15 cellular contexts compared by ENCODE assay signal in the genomic region with DNA sequence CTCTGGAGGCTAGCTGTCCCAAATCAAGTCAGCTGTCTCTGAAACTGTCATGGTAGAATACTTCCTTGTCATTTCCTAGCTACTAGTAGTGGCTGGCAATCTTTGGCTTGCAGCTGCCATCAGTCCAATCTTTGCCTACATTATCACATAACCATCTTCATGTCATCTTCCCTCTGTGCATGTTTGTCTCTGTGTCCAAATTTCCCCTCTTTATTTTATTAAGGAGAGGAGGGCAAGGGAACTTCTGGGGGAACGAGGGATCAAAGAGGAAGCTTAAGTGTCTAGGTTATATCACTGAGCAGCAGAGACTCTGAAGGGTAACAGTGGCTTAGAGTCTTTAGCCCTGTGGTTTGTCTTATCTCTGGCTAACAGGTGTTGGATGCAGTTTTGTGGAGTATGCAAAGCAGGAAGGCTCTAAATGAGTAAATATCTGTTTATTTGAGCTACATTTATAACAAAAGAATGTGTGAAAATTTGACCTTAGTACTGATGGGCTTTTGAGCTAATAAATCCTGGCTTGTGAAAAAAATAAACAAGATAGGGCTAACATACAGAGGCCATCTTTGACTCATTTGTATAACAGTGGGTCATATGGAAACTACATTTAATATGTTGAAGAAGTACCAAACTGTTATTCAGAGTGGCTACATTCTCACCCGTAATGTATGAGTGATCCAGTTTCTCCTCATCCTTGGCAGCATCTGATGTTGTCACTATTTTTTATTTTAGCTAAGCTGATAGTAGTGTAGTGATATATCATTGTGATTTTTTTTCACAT. TPM values are rescaled to one million over a fixed set of nuclear protein-coding genes. Genes with fewer than 3 reads are reported as not detected.
A peak's percentile ranks its signal among the peaks of the same experiment; 100 is the strongest.
DNase-seq lines count a peak whose midpoint lies in the region; ATAC-seq and TF ChIP-seq lines count a peak whose summit lies in the region.
"Had no signal": no experiment of that assay in that cellular context is flagged by ENCODE, and none has a peak within 500 bp of the region (broad histone marks: within the 10 kb centered on the region; RNA-seq: fewer than 3 reads in every experiment).

No MANE protein-coding gene starts in this region.

- WGBS in sigmoid colon, 2 donors = 47 to 60% methylated on average over 2 of the region's 2 CpGs
- 38 to 46% (median 46%) methylated on average over 2 of the region's 2 CpGs for WGBS in spleen, 5 donors

- H3K4me3 ChIP-seq in GM12864 (ENCODE audit: low read depth, low read length) (no peak overlapping the region), sigmoid colon (no peak overlapping the region), spleen (no peak overlapping the region)
- H3K4me3 ChIP-seq: breast epithelium, heart left ventricle, SJSA1, skin epidermis, transverse colon had no signal

- H3K9me3 ChIP-seq in sigmoid colon (peaks cover 0 to 2% (median 0%) of the 10 kb centered on the region in 4 donors), spleen (peaks cover 0 to 13% (median 6%) of the 10 kb centered on the region in 8 donors)
- H3K9me3 ChIP-seq: SJSA1, transverse colon had no signal

- intact Hi-C loops in sigmoid colon (cut with DNase I) = no loop called here
- intact Hi-C loops in spleen (cut with DNase I; ENCODE audit: low total_unique reads) = no loop called here

- TF ChIP-seq POLR2A in sigmoid colon (IDR thresholded peaks at IDR 0.05) = no peak
- TF ChIP-seq POLR2A in spleen (IDR thresholded peaks at IDR 0.05) = no peak

- ATAC-seq in GM19395 (IDR thresholded peaks at IDR 0.05; ENCODE audit: unreplicated experiment) = peak; percentile 96
- ATAC-seq in HG02763 (IDR thresholded peaks at IDR 0.05; ENCODE audit: unreplicated experiment) = peak; percentile 91
- peak; percentile 94 for ATAC-seq in HG03442 (IDR thresholded peaks at IDR 0.05; ENCODE audit: unreplicated experiment)
- ATAC-seq: heart left ventricle had no signal

- TF ChIP-seq CTCF in GM12864 (IDR thresholded peaks at IDR 0.05; ENCODE audit: low read depth, low read length, missing control alignments) = no peak
- TF ChIP-seq CTCF in sigmoid colon (IDR thresholded peaks at IDR 0.05) = no peak
- no peak for TF ChIP-seq CTCF in spleen (IDR thresholded peaks at IDR 0.05 in 8 of 11, conservative IDR thresholded peaks at IDR 0.05 in 3 of 11)

- H3K27me3 ChIP-seq in sigmoid colon (no peaks in the 10 kb centered on the region), spleen (replicated peaks in 1 of 7) (peaks cover 0 to 13% (median 0%) of the 10 kb centered on the region in 7 donors)
- H3K27me3 ChIP-seq: SJSA1, transverse colon had no signal

- H3K4me1 ChIP-seq in sigmoid colon (no peaks in the 10 kb centered on the region), spleen (no peaks in the 10 kb centered on the region)
- H3K4me1 ChIP-seq: breast epithelium, heart left ventricle, SJSA1, transverse colon had no signal

- peak; percentile 41 for DNase-seq in GM12864 (ENCODE audit: low read depth)
- no peak for DNase-seq in cortex of kidney (lab: John Stamatoyannopoulos, UW)
- no peak for DNase-seq in sigmoid colon
- DNase-seq in pons (ENCODE audit: low spot score) = no peak
- no peak for DNase-seq in spleen
- DNase-seq: heart left ventricle, NCI-H1105 treated with DMSO at 0.1 percent for 48 hours, NCI-H526 treated with DMSO at 0.1 percent for 48 hours, transverse colon had no signal

- H3K36me3 ChIP-seq in sigmoid colon = no peaks in the 10 kb centered on the region
- no peaks in the 10 kb centered on the region for H3K36me3 ChIP-seq in spleen
- H3K36me3 ChIP-seq: breast epithelium, heart left ventricle, SJSA1, transverse colon had no signal

- TF ChIP-seq EP300 in sigmoid colon (IDR thresholded peaks at IDR 0.05) = no peak

- H3K27ac ChIP-seq in sigmoid colon = no peak overlapping the region
- H3K27ac ChIP-seq in spleen = no peak overlapping the region
- H3K27ac ChIP-seq: breast epithelium, heart left ventricle, SJSA1, skin epidermis, transverse colon had no signal

RNA-seq across cellular contexts. Expression of gene ENOX2, which starts 49.4 kb away (rescaled TPM):
- 10 to 100 TPM; 18.8 to 28.9 (median 22.0) TPM for total RNA-seq in sigmoid colon
- 1 to 10 TPM; 2.4 to 5.9 (median 3.5) TPM for polyA plus RNA-seq in sigmoid colon
- total RNA-seq in spleen = 10 to 100 TPM; 16.1 to 30.0 (median 24.0) TPM
- polyA plus RNA-seq in spleen = 1 to 10 TPM; 5.2 to 7.1 (median 5.7) TPM
